24 cellular contexts compared by ENCODE assay signal in genomic region chr3:78633626-78634025, GRCh38.
DNase-seq lines count a peak whose midpoint lies in the region; ATAC-seq, FAIRE-seq and TF ChIP-seq lines count a peak whose summit lies in the region.
"Had no signal": no experiment of that assay in that cellular context is flagged by ENCODE, and none has a peak within 500 bp of the region (broad histone marks: within the 10 kb centered on the region; RNA-seq: fewer than 3 reads in every experiment).

No MANE protein-coding gene starts in this region.

- H3K4ac ChIP-seq in mesendoderm (ENCODE audit: low read depth, low read length): no peak overlapping the region

- H4K5ac ChIP-seq in mesendoderm (ENCODE audit: low read length): no peak overlapping the region

- H3K9ac ChIP-seq in mesendoderm (ENCODE audit: low read length): no peak overlapping the region

- no peaks in the 10 kb centered on the region for H3K9me3 ChIP-seq in esophagus squamous epithelium
- H3K9me3 ChIP-seq in small intestine (ENCODE audit: control insufficient read depth, low read depth): no peaks in the 10 kb centered on the region
- H3K9me3 ChIP-seq: lower lobe of right lung, upper lobe of left lung had no signal

- CTCF ChIA-PET in T-cell (lab: Charles Lee): no interaction called here

- H3K27ac Mint-ChIP-seq in T-cell: no peak overlapping the region
- H3K27ac Mint-ChIP-seq: activated T-helper 17 cell treated with anti-CD3 and anti-CD28 coated beads, Interleukin-2, amount 50 U/mL, for 72 hours; CD4-positive, alpha-beta memory T cell; naive thymus-derived CD4-positive, alpha-beta T cell; stimulated activated naive CD8-positive, alpha-beta T cell treated with anti-CD3 and anti-CD28 coated beads, Interleukin-15, Interleukin-2, amounts not matched to agents 100 ng/mL and 50 ng/mL, for 24 hours; WTC11 had no signal

- no peak overlapping the region for H2AK5ac ChIP-seq in mesendoderm (ENCODE audit: low read length)

- TF ChIP-seq CTCF in esophagus squamous epithelium (IDR thresholded peaks at IDR 0.05): no peak

- POLR2A ChIA-PET in T-cell (lab: Charles Lee): no interaction called here

- no peak overlapping the region for H2BK15ac ChIP-seq in mesendoderm (replicated peaks; ENCODE audit: low read depth)

- H3K4me3 ChIP-seq in esophagus squamous epithelium: no peak overlapping the region
- no peak overlapping the region for H3K4me3 ChIP-seq in mesendoderm (ENCODE audit: low read length)
- no peak overlapping the region for H3K4me3 ChIP-seq in small intestine (ENCODE audit: low read depth in 1 of 2, low read length in 2 of 2)
- H3K4me3 ChIP-seq: lower lobe of right lung, upper lobe of left lung had no signal

- no peak overlapping the region for H3K4me3 Mint-ChIP-seq in T-cell
- H3K4me3 Mint-ChIP-seq in activated T-cell treated with anti-CD3 and anti-CD28 coated beads, Interleukin-2, amount 50 U/mL, for 4 hours: no peak overlapping the region
- H3K4me3 Mint-ChIP-seq: activated T-helper 17 cell treated with anti-CD3 and anti-CD28 coated beads, Interleukin-2, amount 50 U/mL, for 72 hours; CD4-positive, alpha-beta memory T cell; naive thymus-derived CD4-positive, alpha-beta T cell; stimulated activated naive CD8-positive, alpha-beta T cell treated with anti-CD3 and anti-CD28 coated beads, Interleukin-15, Interleukin-2, amounts not matched to agents 100 ng/mL and 50 ng/mL, for 24 hours; WTC11 had no signal

- no peaks in the 10 kb centered on the region for H3K79me2 ChIP-seq in mesendoderm (ENCODE audit: control insufficient read depth, insufficient read depth, low read length)

- no peaks in the 10 kb centered on the region for H3K79me1 ChIP-seq in mesendoderm (ENCODE audit: low read length)

- no peak overlapping the region for H3K4me2 ChIP-seq in mesendoderm (ENCODE audit: low read length)

- H3K18ac ChIP-seq in mesendoderm (ENCODE audit: low read length): no peak overlapping the region

- no peak for ATAC-seq in T-cell (replicated peaks in 1 of 4)
- ATAC-seq in activated T-cell treated with anti-CD3 and anti-CD28 coated beads, Interleukin-2, amount 50 U/mL, for 4 hours: no peak
- ATAC-seq: activated T-helper 17 cell treated with anti-CD3 and anti-CD28 coated beads, Interleukin-2, amount 50 U/mL, for 72 hours; lower lobe of right lung; naive thymus-derived CD4-positive, alpha-beta T cell; Right ventricle myocardium inferior; WTC11 had no signal

- peaks cover 0 to 2% (median 0%) of the 10 kb centered on the region in 3 donors for H3K9me3 Mint-ChIP-seq in T-cell
- H3K9me3 Mint-ChIP-seq in activated T-cell treated with anti-CD3 and anti-CD28 coated beads, Interleukin-2, amount 50 U/mL, for 4 hours: peaks cover 4% of the 10 kb centered on the region
- H3K9me3 Mint-ChIP-seq: WTC11 had no signal

- H3K23ac ChIP-seq in mesendoderm (ENCODE audit: low read length): no peak overlapping the region

- H4K8ac ChIP-seq in mesendoderm (ENCODE audit: low read depth, low read length): no peak overlapping the region

- FAIRE-seq in small intestine (lab: Jason Lieb, UNC): no peak

- intact Hi-C loops in esophagus squamous epithelium (cut with DNase I): no loop called here

- peaks cover 0 to 21% (median 6%) of the 10 kb centered on the region in 3 donors for H3K4me1 ChIP-seq in esophagus squamous epithelium
- H3K4me1 ChIP-seq in mesendoderm (ENCODE audit: control insufficient read depth, low read depth, low read length): no peaks in the 10 kb centered on the region
- H3K4me1 ChIP-seq in small intestine (ENCODE audit: control insufficient read depth in 2 of 2, insufficient read depth in 1 of 2, low read depth in 1 of 2, low read length in 1 of 2): no peaks in the 10 kb centered on the region
- H3K4me1 ChIP-seq: lower lobe of right lung, upper lobe of left lung had no signal

- no peak overlapping the region for H3K56ac ChIP-seq in mesendoderm (ENCODE audit: low read length)

- no peaks in the 10 kb centered on the region for H3K36me3 Mint-ChIP-seq in T-cell
- no peaks in the 10 kb centered on the region for H3K36me3 Mint-ChIP-seq in activated T-cell treated with anti-CD3 and anti-CD28 coated beads, Interleukin-2, amount 50 U/mL, for 4 hours (ENCODE audit: insufficient read depth)
- H3K36me3 Mint-ChIP-seq: CD4-positive, alpha-beta memory T cell; naive thymus-derived CD4-positive, alpha-beta T cell had no signal

- no peaks in the 10 kb centered on the region for H3K27me3 ChIP-seq in esophagus squamous epithelium
- no peaks in the 10 kb centered on the region for H3K27me3 ChIP-seq in mesendoderm (ENCODE audit: insufficient read depth, low read length, poor library complexity)
- H3K27me3 ChIP-seq in small intestine (ENCODE audit: control insufficient read depth in 2 of 2, insufficient read depth in 2 of 2, low read length in 2 of 2): no peaks in the 10 kb centered on the region
- H3K27me3 ChIP-seq: upper lobe of left lung had no signal

- H3K27me3 Mint-ChIP-seq in T-cell: no peaks in the 10 kb centered on the region
- no peaks in the 10 kb centered on the region for H3K27me3 Mint-ChIP-seq in activated T-cell treated with anti-CD3 and anti-CD28 coated beads, Interleukin-2, amount 50 U/mL, for 4 hours (ENCODE audit: low read depth)
- H3K27me3 Mint-ChIP-seq: activated T-helper 17 cell treated with anti-CD3 and anti-CD28 coated beads, Interleukin-2, amount 50 U/mL, for 72 hours; CD4-positive, alpha-beta memory T cell; naive thymus-derived CD4-positive, alpha-beta T cell; stimulated activated naive CD8-positive, alpha-beta T cell treated with anti-CD3 and anti-CD28 coated beads, Interleukin-15, Interleukin-2, amounts not matched to agents 100 ng/mL and 50 ng/mL, for 24 hours had no signal

- no peak for TF ChIP-seq POLR2A in esophagus squamous epithelium (IDR thresholded peaks at IDR 0.05)

- no peak overlapping the region for H2BK5ac ChIP-seq in mesendoderm (ENCODE audit: low read length)

- no peak overlapping the region for H2BK120ac ChIP-seq in mesendoderm (ENCODE audit: low read depth, low read length)

- H3K36me3 ChIP-seq in esophagus squamous epithelium: peaks cover 0 to 32% (median 0%) of the 10 kb centered on the region in 3 donors
- H3K36me3 ChIP-seq in mesendoderm (ENCODE audit: control insufficient read depth, insufficient read depth, low read length): no peaks in the 10 kb centered on the region
- H3K36me3 ChIP-seq in small intestine (ENCODE audit: control insufficient read depth in 2 of 2, insufficient read depth in 2 of 2, low read length in 2 of 2): no peaks in the 10 kb centered on the region
- H3K36me3 ChIP-seq: lower lobe of right lung, upper lobe of left lung had no signal

- H3K4me1 Mint-ChIP-seq in T-cell: no peaks in the 10 kb centered on the region
- H3K4me1 Mint-ChIP-seq in activated T-cell treated with anti-CD3 and anti-CD28 coated beads, Interleukin-2, amount 50 U/mL, for 4 hours (ENCODE audit: low read depth): no peaks in the 10 kb centered on the region
- H3K4me1 Mint-ChIP-seq: activated T-helper 17 cell treated with anti-CD3 and anti-CD28 coated beads, Interleukin-2, amount 50 U/mL, for 72 hours; CD4-positive, alpha-beta memory T cell; naive thymus-derived CD4-positive, alpha-beta T cell; WTC11 had no signal

- DNase-seq in Daoy (ENCODE audit: low read depth): peak; percentile 23
- peak; percentile 0 for DNase-seq in M059J (ENCODE audit: low read depth)
- no peak for DNase-seq in esophagus squamous epithelium (lab: John Stamatoyannopoulos, UW)
- peak; percentile 37 for DNase-seq in mesendoderm
- DNase-seq in NCI-H1436 treated with DMSO at 0.1 percent for 48 hours (lab: John Stamatoyannopoulos, UW): no peak
- no peak for DNase-seq in T-cell
- DNase-seq in small intestine: no peak
- DNase-seq in activated T-cell treated with anti-CD3 and anti-CD28 coated beads, Interleukin-2, amount 50 U/mL, for 4 hours: no peak
- DNase-seq: ACHN; CD4-positive, alpha-beta memory T cell; cortex of kidney; DND-41; GOT3; Kasumi-1; lower lobe of right lung; naive thymus-derived CD4-positive, alpha-beta T cell; NCI-H1436; NCI-H446; T-helper 1 cell; upper lobe of left lung had no signal

- 25 to 38% methylated on average over 4 of the region's 4 CpGs for WGBS in esophagus squamous epithelium, 2 donors
- no CpG with 5 or more reads among the region's 4 CpGs for WGBS in mesendoderm (ENCODE audit: extremely low coverage, insufficient coverage, low lambda C conversion rate)
- 61 to 70% (median 68%) methylated on average over 4 of the region's 4 CpGs for WGBS in small intestine, 3 donors

- H3K27ac ChIP-seq in esophagus squamous epithelium (peak overlapping the region in 3 of 4 donors; percentile 16 to 60 (median 23)), mesendoderm (ENCODE audit: low read depth, low read length) (no peak overlapping the region), small intestine (ENCODE audit: low read depth in 1 of 2, low read length in 1 of 2) (no peak overlapping the region)
- H3K27ac ChIP-seq: lower lobe of right lung, upper lobe of left lung had no signal

Comparison
In these comparisons a context has a peak if more than half of its experiments do, and no peak if none do; other contexts are left out.
1. DNase-seq: peak in Daoy (single experiment), M059J (single experiment) and mesendoderm (single experiment); none in esophagus squamous epithelium (single experiment), NCI-H1436 treated with DMSO at 0.1 percent for 48 hours (single experiment), T-cell (0 of 34), small intestine (single experiment) and activated T-cell treated with anti-CD3 and anti-CD28 coated beads, Interleukin-2, amount 50 U/mL, for 4 hours (single experiment).
2. H3K27ac ChIP-seq: peak in esophagus squamous epithelium (3 of 4); none in mesendoderm (single experiment) and small intestine (0 of 2).